In genomic region chr4:75494563-75494962, GRCh38 we compare ENCODE assay signal across 8 cellular contexts. TPM values are rescaled to one million over a fixed set of nuclear protein-coding genes. Genes with fewer than 3 reads are reported as not detected.
A peak's percentile ranks its signal among the peaks of the same experiment; 100 is the strongest.
DNase-seq lines count a peak whose midpoint lies in the region; ATAC-seq and TF ChIP-seq lines count a peak whose summit lies in the region.

No MANE protein-coding gene starts in this region.

- CTCF ChIA-PET in MCF 10A (lab: Yijun Ruan, JAX), result interaction anchor here (0.7 kb wide), 1 partner anchor 81 kb away, joined by 3 read pairs; no protein-coding TSS in a partner anchor

- no peak overlapping the region for H3K4me3 Mint-ChIP-seq in MCF 10A (ENCODE audit: unreplicated experiment)

- no peaks in the 10 kb centered on the region for H3K9me3 ChIP-seq in breast epithelium
- H3K9me3 ChIP-seq in left ventricle myocardium inferior (replicated peaks), result peaks cover 8% of the 10 kb centered on the region
- no peaks in the 10 kb centered on the region for H3K9me3 ChIP-seq in aorta (ENCODE audit: control insufficient read depth, low read length)
- no peaks in the 10 kb centered on the region for H3K9me3 ChIP-seq in Peyer's patch

- DNase-seq in MCF 10A (ENCODE audit: unreplicated experiment) (peak; percentile 82), breast epithelium (ENCODE audit: low spot score in 2 of 2) (no peak), amniotic epithelial cell (ENCODE audit: low read depth) (peak; percentile 88), left ventricle myocardium inferior (no peak), aorta (no peak), Peyer's patch (no peak), GF-D8 (lab: John Stamatoyannopoulos, UW) (no peak)

- no TSS peak for BruUV-seq in MCF 10A (replicated peaks; lab: Mats Ljungman, UMichigan)

- no peaks in the 10 kb centered on the region for H3K27me3 Mint-ChIP-seq in MCF 10A (ENCODE audit: insufficient read depth, unreplicated experiment)

- H3K27ac Mint-ChIP-seq in MCF 10A (ENCODE audit: low read depth, unreplicated experiment), result peak overlapping the region; percentile 25

- no peak for TF ChIP-seq CTCF in MCF 10A (IDR thresholded peaks at IDR 0.05; ENCODE audit: unreplicated experiment)
- TF ChIP-seq CTCF in breast epithelium (IDR thresholded peaks at IDR 0.05), result no peak
- no peak for TF ChIP-seq CTCF in left ventricle myocardium inferior (IDR thresholded peaks at IDR 0.05; ENCODE audit: borderline replicate concordance)
- no peak for TF ChIP-seq CTCF in Peyer's patch (IDR thresholded peaks at IDR 0.05)

- H3K27me3 ChIP-seq in breast epithelium, result no peaks in the 10 kb centered on the region
- no peaks in the 10 kb centered on the region for H3K27me3 ChIP-seq in left ventricle myocardium inferior (ENCODE audit: low read depth)
- H3K27me3 ChIP-seq in aorta (ENCODE audit: control insufficient read depth in 1 of 2, insufficient read depth in 2 of 2, low read length in 1 of 2), result no peaks in the 10 kb centered on the region
- no peaks in the 10 kb centered on the region for H3K27me3 ChIP-seq in Peyer's patch

- POLR2A ChIA-PET in MCF 10A (lab: Yijun Ruan, JAX), result interaction anchor here (1.4 to 3.9 kb wide), 6 partner anchors 11 to 562 kb away, joined by 3 to 34 read pairs (median 8); partner anchors contain the start of genes PARM1, RCHY1 and THAP6

- peaks cover 16% of the 10 kb centered on the region for H3K4me1 Mint-ChIP-seq in MCF 10A (ENCODE audit: insufficient read depth, unreplicated experiment)

- intact Hi-C loops in MCF 10A (cut with micrococcal nuclease) (loop anchor here (5.0 to 10.0 kb wide), 2 partner anchors 562 to 620 kb away; partner anchors contain the start of gene PARM1), breast epithelium (cut with DNase I; ENCODE audit: low total_unique reads) (no loop called here), left ventricle myocardium inferior (cut with micrococcal nuclease) (no loop called here), aorta (cut with DNase I) (loop anchor here (5.0 kb wide), 2 partner anchors 562 to 617 kb away; partner anchors contain the start of gene PARM1 (in 2 of the 2))

- ATAC-seq in aorta (ENCODE audit: low FRiP score) (peak; percentile 76), HG03571 (IDR thresholded peaks at IDR 0.05; ENCODE audit: unreplicated experiment) (no peak)

- H3K36me3 Mint-ChIP-seq in MCF 10A (ENCODE audit: insufficient read depth, unreplicated experiment), result peaks cover 51% of the 10 kb centered on the region

- TF ChIP-seq POLR2A in breast epithelium (IDR thresholded peaks at IDR 0.05), result no peak
- no peak for TF ChIP-seq POLR2A in Peyer's patch (IDR thresholded peaks at IDR 0.05)

- H3K9me3 Mint-ChIP-seq in MCF 10A (ENCODE audit: unreplicated experiment), result peaks cover 18% of the 10 kb centered on the region

- no peaks in the 10 kb centered on the region for H3K4me1 ChIP-seq in breast epithelium
- peaks cover 37% of the 10 kb centered on the region for H3K4me1 ChIP-seq in left ventricle myocardium inferior
- no peaks in the 10 kb centered on the region for H3K4me1 ChIP-seq in aorta (ENCODE audit: control insufficient read depth in 1 of 2, insufficient read depth in 2 of 2, low read length in 2 of 2)
- no peaks in the 10 kb centered on the region for H3K4me1 ChIP-seq in Peyer's patch

- no peak overlapping the region for H3K27ac ChIP-seq in breast epithelium
- H3K27ac ChIP-seq in left ventricle myocardium inferior (replicated peaks), result peak overlapping the region; percentile 24
- H3K27ac ChIP-seq in aorta (ENCODE audit: low read depth in 1 of 2, low read length in 2 of 2), result no peak overlapping the region
- H3K27ac ChIP-seq in Peyer's patch, result no peak overlapping the region

- 18 to 27% methylated on average over 1 of the region's 1 CpG for WGBS in aorta, 2 donors

- H3K4me3 ChIP-seq in breast epithelium (no peak overlapping the region), left ventricle myocardium inferior (no peak overlapping the region), aorta (ENCODE audit: low read length in 2 of 2) (no peak overlapping the region), Peyer's patch (no peak overlapping the region)

- H3K36me3 ChIP-seq in breast epithelium, result no peaks in the 10 kb centered on the region
- peaks cover 76% of the 10 kb centered on the region for H3K36me3 ChIP-seq in left ventricle myocardium inferior
- peaks cover 0 to 2% of the 10 kb centered on the region in 2 donors for H3K36me3 ChIP-seq in aorta (ENCODE audit: control insufficient read depth in 1 of 2, insufficient read depth in 2 of 2, low read length in 1 of 2)
- H3K36me3 ChIP-seq in Peyer's patch, result peaks cover 0 to 31% (median 0%) of the 10 kb centered on the region in 3 donors

RNA-seq across cellular contexts. Expression of gene RCHY1, which starts 19.6 kb away (rescaled TPM):
- 29.1 and 38.3 TPM in 2 replicates for total RNA-seq in MCF 10A (2022)
- 10 to 100 TPM; 23.6 to 46.7 (median 25.6) TPM for total RNA-seq in breast epithelium
- total RNA-seq in left ventricle myocardium inferior, result 42.6 TPM
- 10 to 100 TPM; 30.0 to 33.5 TPM for total RNA-seq in aorta
- polyA plus RNA-seq in aorta, result 10 to 100 TPM; 19.9 to 28.5 TPM
- 10 to 100 TPM; 10.5 to 35.5 (median 20.0) TPM for total RNA-seq in Peyer's patch

RNA-seq across cellular contexts. Expression of gene THAP6, which starts 19.7 kb away (rescaled TPM):
- total RNA-seq in MCF 10A (2022), result 27.6 and 30.0 TPM in 2 replicates
- total RNA-seq in breast epithelium, result 10 to 100 TPM; 22.2 to 25.9 (median 25.9) TPM
- total RNA-seq in left ventricle myocardium inferior, result 22.8 TPM
- total RNA-seq in aorta, result 10 to 100 TPM; 21.2 to 28.0 TPM
- 10 to 100 TPM in 1 of 2 donors, 1 to 10 TPM in 1; 9.2 to 10.5 TPM for polyA plus RNA-seq in aorta
- 10 to 100 TPM; 24.5 to 71.8 (median 28.1) TPM for total RNA-seq in Peyer's patch

Comparison
In these comparisons a context has a peak if more than half of its experiments do, and no peak if none do; other contexts are left out.
1. DNase-seq: peak in MCF 10A (single experiment) and amniotic epithelial cell (single experiment); none in breast epithelium (0 of 2), left ventricle myocardium inferior (single experiment), aorta (0 of 2), Peyer's patch (0 of 3) and GF-D8 (single experiment).
2. intact Hi-C loops: an anchor here in MCF 10A (5.0 to 10.0 kb wide) and aorta (5.0 kb wide); none called in breast epithelium and left ventricle myocardium inferior.